10 cellular contexts compared by ENCODE assay signal in the genomic region with DNA sequence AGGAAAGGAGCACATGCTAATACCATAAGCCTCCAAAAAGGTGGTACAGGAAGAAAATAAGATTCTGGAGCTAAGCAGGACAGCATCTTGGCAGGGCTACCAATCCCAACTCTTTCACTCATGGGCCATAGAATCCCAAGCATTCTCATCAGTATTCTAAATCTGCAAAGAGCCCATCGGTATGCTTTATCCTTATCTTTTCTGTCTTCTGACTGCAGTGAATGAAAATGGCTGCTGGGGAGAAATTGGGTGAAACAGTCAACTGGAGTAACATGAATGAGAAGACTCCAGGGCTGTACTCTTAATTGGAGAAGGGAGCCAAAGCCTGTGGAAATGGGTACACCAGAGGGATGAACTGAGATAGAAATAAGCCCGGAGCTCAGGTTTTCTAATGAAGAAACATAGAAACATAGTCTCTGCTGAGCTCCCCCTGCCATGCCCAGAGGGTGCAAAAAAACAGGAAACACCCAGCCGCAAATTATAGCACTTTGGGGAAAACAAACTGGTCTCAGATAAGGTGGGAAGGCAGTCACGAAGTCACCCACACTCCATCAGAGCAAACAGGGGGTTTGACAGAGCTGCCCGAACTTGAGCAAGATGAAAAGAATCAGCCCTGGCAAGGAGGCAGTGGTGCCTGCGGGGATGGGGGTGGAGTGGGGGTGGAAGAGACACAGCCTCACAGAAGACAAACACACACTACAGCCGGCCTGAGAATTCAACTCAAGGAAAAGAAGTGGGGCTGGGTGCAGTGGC. TPM values are rescaled to one million over a fixed set of nuclear protein-coding genes. Genes with fewer than 3 reads are reported as not detected.
A peak's percentile ranks its signal among the peaks of the same experiment; 100 is the strongest.
DNase-seq lines count a peak whose midpoint lies in the region; ATAC-seq and TF ChIP-seq lines count a peak whose summit lies in the region.
"Had no signal": no experiment of that assay in that cellular context is flagged by ENCODE, and none has a peak within 500 bp of the region (broad histone marks: within the 10 kb centered on the region; RNA-seq: fewer than 3 reads in every experiment).

No MANE protein-coding gene starts in this region.

- intact Hi-C loops in mammary epithelial cell (cut with micrococcal nuclease) (no loop called here), PC-9 (cut with micrococcal nuclease; ENCODE audit: unreplicated experiment) (no loop called here)

- CTCF ChIA-PET in mammary epithelial cell (lab: Charles Lee; ENCODE audit: low non-redundant PET): no interaction called here
- CTCF ChIA-PET in PC-9 (lab: Charles Lee): interaction anchor here (0.6 kb wide), 1 partner anchor 154 kb away, joined by 4 read pairs; a partner anchor contains a TSS

- H3K9ac ChIP-seq in MM.1S (ENCODE audit: low read length) (no peak overlapping the region), mammary epithelial cell (ENCODE audit: insufficient read depth, low read length) (no peak overlapping the region)

- H3F3A ChIP-seq in MM.1S (ENCODE audit: insufficient read depth, low read length) (peaks cover 7% of the 10 kb centered on the region; the same call in 1 of the 2 replicates), PC-9 (ENCODE audit: insufficient read depth, low read depth) (no peaks in the 10 kb centered on the region)

- dilution Hi-C loops in mammary epithelial cell (cut with HindIII; ENCODE audit: low sequenced_read_pairs): no loop called here

- no peaks in the 10 kb centered on the region for H3K9me2 ChIP-seq in MM.1S (replicated peaks; ENCODE audit: insufficient read depth, low read length)
- H3K9me2 ChIP-seq in PC-9 (ENCODE audit: insufficient read depth): no peaks in the 10 kb centered on the region; the same call in 1 of the 2 replicates

- in situ Hi-C loops in mammary epithelial cell (cut with MboI; ENCODE audit: low sequenced_read_pairs in 2 of 2): no loop called here

- no peak for TF ChIP-seq CTCF in MM.1S (IDR thresholded peaks at IDR 0.05; ENCODE audit: low read length)
- TF ChIP-seq CTCF in mammary epithelial cell (conservative IDR thresholded peaks at IDR 0.05 in 1 of 2, IDR thresholded peaks at IDR 0.05 in 1 of 2; ENCODE audit: extremely low read depth in 1 of 2, insufficient read depth in 1 of 2, low read depth in 1 of 2, low read length in 2 of 2): no peak
- TF ChIP-seq CTCF in PC-9 (conservative IDR thresholded peaks at IDR 0.05): no peak

- H3K27me3 ChIP-seq in MM.1S (replicated peaks; ENCODE audit: insufficient read depth, low read length) (no peaks in the 10 kb centered on the region), mammary epithelial cell (ENCODE audit: insufficient read depth, low read length) (no peaks in the 10 kb centered on the region), PC-9 (ENCODE audit: insufficient read depth, low read depth) (peaks cover 8% of the 10 kb centered on the region; the same call in 1 of the 2 replicates)
- H3K27me3 ChIP-seq: gastroesophageal sphincter had no signal

- no peaks in the 10 kb centered on the region for H3K9me3 ChIP-seq in MM.1S (replicated peaks; ENCODE audit: insufficient read depth, low read length)
- no peaks in the 10 kb centered on the region for H3K9me3 ChIP-seq in mammary epithelial cell (replicated peaks; ENCODE audit: insufficient read depth, low read length)
- no peaks in the 10 kb centered on the region for H3K9me3 ChIP-seq in PC-9 (ENCODE audit: insufficient read depth, low read depth)
- H3K9me3 ChIP-seq: gastroesophageal sphincter had no signal

- TF ChIP-seq POLR2A in GM18505 (IDR thresholded peaks at IDR 0.05; ENCODE audit: borderline replicate concordance, extremely low read depth, insufficient read depth, insufficient read length): no peak

- BruUV-seq in mammary epithelial cell (replicated peaks; lab: Mats Ljungman, UMichigan) (no TSS peak), PC-9 (replicated peaks; lab: Mats Ljungman, UMichigan) (no TSS peak)

- H4K20me1 ChIP-seq in MM.1S (ENCODE audit: insufficient read depth, low read length): no peaks in the 10 kb centered on the region
- H4K20me1 ChIP-seq in mammary epithelial cell (ENCODE audit: insufficient read depth, low read length): no peaks in the 10 kb centered on the region
- H4K20me1 ChIP-seq in PC-9 (ENCODE audit: insufficient read depth): no peaks in the 10 kb centered on the region

- no peak overlapping the region for H3K4me3 ChIP-seq in MM.1S (ENCODE audit: low read length)
- no peak overlapping the region for H3K4me3 ChIP-seq in mammary epithelial cell (replicated peaks in 1 of 3; ENCODE audit: insufficient read depth in 1 of 3, low read depth in 2 of 3, low read length in 3 of 3)
- no peak overlapping the region for H3K4me3 ChIP-seq in PC-9
- H3K4me3 ChIP-seq: gastroesophageal sphincter had no signal

- 20% methylated on average over 6 of the region's 7 CpGs for WGBS in mammary epithelial cell (ENCODE audit: low coverage, missing lambda C conversion rate)

- ATAC-seq in GM18505 (IDR thresholded peaks at IDR 0.05; ENCODE audit: unreplicated experiment): no peak
- ATAC-seq: gastroesophageal sphincter had no signal

- H3K36me3 ChIP-seq in MM.1S (replicated peaks; ENCODE audit: insufficient read depth, low read length) (no peaks in the 10 kb centered on the region), mammary epithelial cell (ENCODE audit: insufficient read depth, low read length) (no peaks in the 10 kb centered on the region), PC-9 (ENCODE audit: low read depth) (no peaks in the 10 kb centered on the region)
- H3K36me3 ChIP-seq: gastroesophageal sphincter had no signal

- H3K27ac ChIP-seq in MM.1S (ENCODE audit: low read length) (no peak overlapping the region), mammary epithelial cell (ENCODE audit: insufficient read depth, low read depth, low read length) (no peak overlapping the region), PC-9 (no peak overlapping the region)
- H3K27ac ChIP-seq: gastroesophageal sphincter had no signal

- H2AFZ ChIP-seq in MM.1S (ENCODE audit: low read length) (no peak overlapping the region), mammary epithelial cell (ENCODE audit: low read depth, low read length) (peak overlapping the region; percentile 62), PC-9 (no peak overlapping the region)

- POLR2A ChIA-PET in PC-9 (lab: Charles Lee; ENCODE audit: unreplicated experiment): no interaction called here

- H3K4me1 ChIP-seq in MM.1S (ENCODE audit: low read length): peaks cover 20% of the 10 kb centered on the region
- peaks cover 12% of the 10 kb centered on the region for H3K4me1 ChIP-seq in mammary epithelial cell (ENCODE audit: insufficient read depth, low read length)
- no peaks in the 10 kb centered on the region for H3K4me1 ChIP-seq in PC-9 (replicated peaks; ENCODE audit: insufficient read depth)
- H3K4me1 ChIP-seq: gastroesophageal sphincter had no signal

- DNase-seq in MM.1S: no peak
- DNase-seq in activated CD4-positive, alpha-beta T cell treated with anti-CD3 and anti-CD28 coated beads, Interleukin-2, amount 50 U/mL, for 1 hour: peak; percentile 26
- DNase-seq in mammary epithelial cell: peak; percentile 24
- peak; percentile 1 to 8 for DNase-seq in stimulated activated CD8-positive, alpha-beta memory T cell treated with anti-CD3 and anti-CD28 coated beads, Interleukin-2, amount 100 ng/mL, for 1 hour (ENCODE audit: low read depth in 2 of 2)
- DNase-seq in occipital lobe (lab: John Stamatoyannopoulos, UW): no peak
- no peak for DNase-seq in PC-9
- DNase-seq in SIG-M5 (lab: John Stamatoyannopoulos, UW): no peak
- DNase-seq: NCI-H187 had no signal

- peak overlapping the region; percentile 57; the same call in 1 of the 2 replicates for H3K4me2 ChIP-seq in MM.1S (ENCODE audit: low read depth, low read length)
- H3K4me2 ChIP-seq in mammary epithelial cell (ENCODE audit: insufficient read depth, low read depth, low read length): no peak overlapping the region
- no peak overlapping the region for H3K4me2 ChIP-seq in PC-9

- H3K79me2 ChIP-seq in MM.1S (ENCODE audit: low read length): no peaks in the 10 kb centered on the region
- no peaks in the 10 kb centered on the region for H3K79me2 ChIP-seq in mammary epithelial cell (ENCODE audit: insufficient read depth, low read length)
- H3K79me2 ChIP-seq in PC-9 (ENCODE audit: low read depth): no peaks in the 10 kb centered on the region

RNA-seq across cellular contexts. Expression of a gene that starts 35.4 kb away (rescaled TPM):
- 10 to 100 TPM; 10.7 to 15.8 TPM for total RNA-seq in mammary epithelial cell
- polyA plus RNA-seq in mammary epithelial cell: 9.5 TPM
- 7.5 TPM for polyA minus RNA-seq in mammary epithelial cell
- total RNA-seq in occipital lobe: 3.6 TPM
- total RNA-seq in PC-9 (2021): 15.7 and 20.0 TPM in 2 replicates

Comparison
In these comparisons a context has a peak if more than half of its experiments do, and no peak if none do; other contexts are left out.
1. DNase-seq: peak in activated CD4-positive, alpha-beta T cell treated with anti-CD3 and anti-CD28 coated beads, Interleukin-2, amount 50 U/mL, for 1 hour (single experiment), mammary epithelial cell (single experiment) and stimulated activated CD8-positive, alpha-beta memory T cell treated with anti-CD3 and anti-CD28 coated beads, Interleukin-2, amount 100 ng/mL, for 1 hour (2 of 2); none in MM.1S (single experiment), occipital lobe (single experiment), PC-9 (0 of 2) and SIG-M5 (single experiment).